Comparison of ENCODE assay signal across 12 cellular contexts in the genomic region with DNA sequence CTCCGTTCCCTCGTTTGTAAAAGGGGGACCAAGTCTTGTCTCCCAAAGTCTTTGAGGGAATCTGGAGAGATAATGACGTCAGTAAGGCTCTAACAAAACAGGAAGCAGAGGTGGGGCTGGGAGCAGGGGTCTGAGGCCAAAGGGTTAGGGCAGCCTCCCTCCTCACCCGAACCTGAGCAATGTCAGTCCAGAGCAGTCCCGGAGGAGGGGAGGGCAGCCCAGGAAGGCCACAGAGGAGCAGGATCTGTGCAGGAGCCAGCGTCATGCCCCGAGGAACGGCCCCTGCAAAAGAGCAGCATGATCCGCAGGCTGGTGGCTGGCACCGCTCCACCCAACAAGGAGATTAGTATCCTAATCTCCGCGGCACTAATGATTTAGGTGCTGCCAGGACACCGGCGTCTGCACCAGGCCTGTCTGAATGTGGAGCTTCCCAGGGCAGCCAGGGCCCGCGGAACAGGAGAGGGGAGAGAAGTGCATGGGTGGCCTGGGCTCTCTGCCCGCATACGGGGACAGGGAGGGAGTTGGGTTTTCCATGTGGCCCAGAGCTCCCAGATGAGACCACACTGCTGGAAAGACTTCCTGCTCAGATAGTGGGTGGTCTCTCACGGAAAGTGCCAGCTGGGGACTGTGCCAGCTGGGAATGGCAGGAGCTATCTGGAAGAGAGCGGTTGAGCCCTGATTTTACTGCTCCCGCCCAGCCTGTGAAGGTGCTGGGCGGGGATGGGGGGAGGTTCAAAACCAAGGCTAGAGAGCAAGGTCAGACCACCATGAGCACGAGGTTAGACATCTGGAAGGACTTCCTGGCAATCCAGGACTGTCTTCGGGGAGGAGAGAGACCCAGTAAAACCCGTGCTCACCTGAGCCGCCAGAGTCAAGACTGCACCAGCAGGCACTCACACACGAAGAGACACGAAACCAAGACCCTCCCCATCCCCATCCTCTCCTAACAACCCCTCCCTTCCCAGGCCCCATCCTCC. TPM values are rescaled to one million over a fixed set of nuclear protein-coding genes. Genes with fewer than 3 reads are reported as not detected.
DNase-seq lines count a peak whose midpoint lies in the region; ATAC-seq, FAIRE-seq and TF ChIP-seq lines count a peak whose summit lies in the region.
"Had no signal": no experiment of that assay in that cellular context is flagged by ENCODE, and none has a peak within 500 bp of the region (broad histone marks: within the 10 kb centered on the region; RNA-seq: fewer than 3 reads in every experiment).

No MANE protein-coding gene starts in this region.

- H4K20me1 ChIP-seq in HepG2 (ENCODE audit: insufficient read depth, low read length), result no peaks in the 10 kb centered on the region

- POLR2A ChIA-PET in HepG2 (lab: Yijun Ruan, JAX), result no interaction called here

- H3K27me3 ChIP-seq in HepG2 (ENCODE audit: control insufficient read depth in 1 of 2, insufficient read depth in 2 of 2, low read length in 2 of 2) (peaks cover 2 to 21% of the 10 kb centered on the region in 2 experiments; a peak in 2 of 5 replicates), suprapubic skin (no peaks in the 10 kb centered on the region)
- H3K27me3 ChIP-seq: neutrophil, tibial artery had no signal

- intact Hi-C loops in HepG2 (cut with micrococcal nuclease; ENCODE audit: unreplicated experiment), result no loop called here

- TF ChIP-seq EP300 in HepG2 (IDR thresholded peaks at IDR 0.05; ENCODE audit: low read depth in 2 of 2, low read length in 2 of 2), result no peak
- TF ChIP-seq EP300 in HepG2 (CRISPR knock-in tag; IDR thresholded peaks at IDR 0.05; ENCODE audit: borderline replicate concordance), result no peak
- no peak for TF ChIP-seq EP300 in suprapubic skin (IDR thresholded peaks at IDR 0.05)

- in situ Hi-C loops in HepG2 (cut with HindIII; ENCODE audit: extremely low pct_ligation_motif_present, low pct_unique_long_range_greater_than_20kb), result no loop called here

- DNase-seq in NCI-H1092 treated with DMSO at 0.1 percent for 48 hours (lab: John Stamatoyannopoulos, UW), result peak; percentile 5
- no peak for DNase-seq in NCI-H1092 (lab: John Stamatoyannopoulos, UW)
- DNase-seq in cerebellar cortex (ENCODE audit: low spot score), result peak; percentile 12
- no peak for DNase-seq in HepG2 (ENCODE audit: low spot score)
- no peak for DNase-seq in suprapubic skin (ENCODE audit: low spot score in 2 of 2)
- no peak for DNase-seq in SK-N-DZ (ENCODE audit: low spot score)
- DNase-seq: activated naive CD4-positive, alpha-beta T cell treated with Interleukin-2 at 50 U/mL for 16 hours; tibial artery had no signal

- H3K4me1 ChIP-seq in HepG2 (ENCODE audit: insufficient read depth, low read length), result peaks cover 19% of the 10 kb centered on the region
- H3K4me1 ChIP-seq in suprapubic skin, result peaks cover 39% of the 10 kb centered on the region

- H3K9me3 ChIP-seq in HepG2 (ENCODE audit: low read length) (no peaks in the 10 kb centered on the region), suprapubic skin (no peaks in the 10 kb centered on the region)
- H3K9me3 ChIP-seq: neutrophil, tibial artery had no signal

- H3K27ac ChIP-seq in HepG2 (ENCODE audit: extremely low read length, insufficient read depth, low read length) (no peak overlapping the region), suprapubic skin (no peak overlapping the region)
- H3K27ac ChIP-seq: neutrophil, tibial artery had no signal

- ATAC-seq in HepG2, result peak; percentile 42
- ATAC-seq in GM18870 (IDR thresholded peaks at IDR 0.05; ENCODE audit: unreplicated experiment), result no peak
- no peak for ATAC-seq in HG03457 (IDR thresholded peaks at IDR 0.05; ENCODE audit: unreplicated experiment)

- H3K4me2 ChIP-seq in HepG2 (ENCODE audit: low read depth, low read length), result peak overlapping the region; percentile 33

- TF ChIP-seq CTCF in HepG2 (CRISPR knock-in tag; IDR thresholded peaks at IDR 0.05), result no peak
- TF ChIP-seq CTCF in suprapubic skin (IDR thresholded peaks at IDR 0.05), result no peak

- WGBS in HepG2 (ENCODE audit: low lambda C conversion rate), result 34% methylated on average over 23 of the region's 28 CpGs
- WGBS in suprapubic skin, result 18% methylated on average over 20 of the region's 28 CpGs

- FAIRE-seq in HepG2 (lab: Jason Lieb, UNC), result no peak

- no peaks in the 10 kb centered on the region for H3K79me2 ChIP-seq in HepG2 (ENCODE audit: insufficient read depth, low read length)

- TF ChIP-seq RAD21 in HepG2 (CRISPR knock-in tag; IDR thresholded peaks at IDR 0.05), result no peak

- H3K4me3 ChIP-seq in HepG2 (replicated peaks in 1 of 3; ENCODE audit: insufficient read depth in 1 of 3, low read depth in 2 of 3, low read length in 3 of 3) (no peak overlapping the region), suprapubic skin (peak overlapping the region; percentile 11)
- H3K4me3 ChIP-seq: tibial artery had no signal

- TF ChIP-seq POLR2A in HepG2 (IDR thresholded peaks at IDR 0.05; ENCODE audit: insufficient read depth in 1 of 2, low read depth in 2 of 2, low read length in 2 of 2) (no peak), suprapubic skin (IDR thresholded peaks at IDR 0.05) (no peak)

- no peaks in the 10 kb centered on the region for H3K36me3 ChIP-seq in HepG2 (replicated peaks in 1 of 2; ENCODE audit: control insufficient read depth in 1 of 2, insufficient read depth in 2 of 2, low read length in 2 of 2)
- no peaks in the 10 kb centered on the region for H3K36me3 ChIP-seq in suprapubic skin
- H3K36me3 ChIP-seq: neutrophil, tibial artery had no signal

- BruUV-seq in HepG2 (replicated peaks; lab: Mats Ljungman, UMichigan), result no TSS peak

- 0 out of 2 replicates have a peak overlapping the region, but pooled peaks have one; percentile 1 for H3K9ac ChIP-seq in HepG2 (ENCODE audit: insufficient read depth, low read depth, low read length)

- H2AFZ ChIP-seq in HepG2 (ENCODE audit: low read length), result no peak overlapping the region

- CTCF ChIA-PET in HepG2 (lab: Yijun Ruan, JAX; ENCODE audit: low intra/inter-chr PET ratio, low total read pairs), result interaction anchor here (1.2 to 1.5 kb wide), 2 partner anchors 12 to 27 kb away, joined by 3 to 4 read pairs; no protein-coding TSS in a partner anchor

RNA-seq across cellular contexts. Expression of a gene that starts 11.0 kb away (rescaled TPM):
- 0.52 and 0.82 TPM in 2 replicates for total RNA-seq in HepG2 (2016; rRNA removed; fragmentation: Illumina TruSeq; extraction: Trizol)
- total RNA-seq in HepG2 (2016; cell fraction: cytosol; rRNA removed; fragmentation: Illumina TruSeq; extraction: Trizol; ENCODE audit: low read depth), result 0.40 and 0.44 TPM in 2 replicates
- 0.40 and 0.54 TPM in 2 replicates for total RNA-seq in HepG2 (2016; cell fraction: insoluble cytoplasmic fraction; rRNA removed; fragmentation: Illumina TruSeq; extraction: Trizol)
- 0.38 and 0.65 TPM in 2 replicates for total RNA-seq in HepG2 (2016; cell fraction: membrane; rRNA removed; fragmentation: Illumina TruSeq; extraction: Trizol)
- 1.4 TPM in 1 of 2 replicates, not detected in the other for total RNA-seq in HepG2 (2016; cell fraction: nucleus; rRNA removed; fragmentation: Illumina TruSeq; extraction: Trizol)
- 0.38 and 0.47 TPM in 2 replicates for polyA plus RNA-seq in HepG2 (2011; rRNA removed)
- 0.43 and 0.50 TPM in 2 replicates for polyA plus RNA-seq in HepG2 (2011; cell fraction: cytosol; rRNA removed)
- 0.23 and 0.66 TPM in 2 replicates for polyA plus RNA-seq in HepG2 (2011; cell fraction: nucleus; rRNA removed)
- polyA plus RNA-seq in HepG2 (2012), result 0.28 TPM in 1 of 2 replicates, not detected in the other
- 0.54 and 0.71 TPM in 2 replicates for polyA plus RNA-seq in HepG2 (2016; cell fraction: cytosol; fragmentation: Illumina TruSeq; extraction: Trizol; ENCODE audit: low read depth)
- 0.70 and 0.84 TPM in 2 replicates for polyA plus RNA-seq in HepG2 (2016; cell fraction: insoluble cytoplasmic fraction; fragmentation: Illumina TruSeq; extraction: Trizol; ENCODE audit: low read depth)
- 0.35 and 1.0 TPM in 2 replicates for polyA plus RNA-seq in HepG2 (2016; cell fraction: membrane; fragmentation: Illumina TruSeq; extraction: Trizol; ENCODE audit: low read depth)
- polyA plus RNA-seq in HepG2 (2016; cell fraction: nucleus; fragmentation: Illumina TruSeq; extraction: Trizol; ENCODE audit: insufficient read depth, low read depth), result 0.55 and 0.81 TPM in 2 replicates
- 0.32 and 1,101 TPM in 2 replicates for polyA minus RNA-seq in HepG2 (2011; rRNA and poly(A)+ RNA removed; ENCODE audit: low replicate concordance)
- polyA minus RNA-seq in HepG2 (2011; cell fraction: cytosol; rRNA and poly(A)+ RNA removed), result 9.0 and 16.5 TPM in 2 replicates
- 3.5 and 5.9 TPM in 2 replicates for polyA minus RNA-seq in HepG2 (2011; cell fraction: nucleus; rRNA and poly(A)+ RNA removed)
- 1,000 to 10,000 TPM in 2 of 4 donors, 100 to 1,000 TPM in 2; 434 to 2,751 (median 1,314) TPM for total RNA-seq in suprapubic skin
- polyA plus RNA-seq in SK-N-DZ (2014; cell fraction: cytosol; rRNA removed), result 4.2 and 10.1 TPM in 2 replicates
- 7.1 and 8.4 TPM in 2 replicates for polyA plus RNA-seq in SK-N-DZ (2014; cell fraction: nucleus; rRNA removed)
- total RNA-seq: A172 had no signal

RNA-seq across cellular contexts. Expression of a gene that starts 22.8 kb away (rescaled TPM):
- total RNA-seq in HepG2 (2016; rRNA removed; fragmentation: Illumina TruSeq; extraction: Trizol), result not detected in 2 replicates
- not detected in 2 replicates for total RNA-seq in HepG2 (2016; cell fraction: cytosol; rRNA removed; fragmentation: Illumina TruSeq; extraction: Trizol; ENCODE audit: low read depth)
- total RNA-seq in HepG2 (2016; cell fraction: insoluble cytoplasmic fraction; rRNA removed; fragmentation: Illumina TruSeq; extraction: Trizol), result not detected in 2 replicates
- total RNA-seq in HepG2 (2016; cell fraction: membrane; rRNA removed; fragmentation: Illumina TruSeq; extraction: Trizol), result not detected in 2 replicates
- total RNA-seq in HepG2 (2016; cell fraction: nucleus; rRNA removed; fragmentation: Illumina TruSeq; extraction: Trizol), result not detected in 2 replicates
- polyA plus RNA-seq in HepG2 (2011; rRNA removed), result 0.07 TPM in 1 of 2 replicates, not detected in the other
- polyA plus RNA-seq in HepG2 (2011; cell fraction: cytosol; rRNA removed), result not detected in 2 replicates
- not detected in 2 replicates for polyA plus RNA-seq in HepG2 (2011; cell fraction: nucleus; rRNA removed)
- polyA plus RNA-seq in HepG2 (2012), result not detected in 2 replicates
- polyA plus RNA-seq in HepG2 (2016; cell fraction: cytosol; fragmentation: Illumina TruSeq; extraction: Trizol; ENCODE audit: low read depth), result not detected in 2 replicates
- not detected in 2 replicates for polyA plus RNA-seq in HepG2 (2016; cell fraction: insoluble cytoplasmic fraction; fragmentation: Illumina TruSeq; extraction: Trizol; ENCODE audit: low read depth)
- not detected in 2 replicates for polyA plus RNA-seq in HepG2 (2016; cell fraction: membrane; fragmentation: Illumina TruSeq; extraction: Trizol; ENCODE audit: low read depth)
- not detected in 2 replicates for polyA plus RNA-seq in HepG2 (2016; cell fraction: nucleus; fragmentation: Illumina TruSeq; extraction: Trizol; ENCODE audit: insufficient read depth, low read depth)
- 5.8 TPM in 1 of 2 replicates, not detected in the other for polyA minus RNA-seq in HepG2 (2011; rRNA and poly(A)+ RNA removed; ENCODE audit: low replicate concordance)
- not detected in 2 replicates for polyA minus RNA-seq in HepG2 (2011; cell fraction: cytosol; rRNA and poly(A)+ RNA removed)
- not detected in 2 replicates for polyA minus RNA-seq in HepG2 (2011; cell fraction: nucleus; rRNA and poly(A)+ RNA removed)
- 100 to 1,000 TPM in 3 of 4 donors, 10 to 100 TPM in 1; 65.7 to 772 (median 341) TPM for total RNA-seq in suprapubic skin
- polyA plus RNA-seq in SK-N-DZ (2014; cell fraction: cytosol; rRNA removed), result 1.2 TPM in 1 of 2 replicates, not detected in the other
- polyA plus RNA-seq in SK-N-DZ (2014; cell fraction: nucleus; rRNA removed), result 0.71 TPM in 1 of 2 replicates, not detected in the other

RNA-seq across cellular contexts. Expression of a gene that starts 48.7 kb away (rescaled TPM):
- total RNA-seq in HepG2 (2016; rRNA removed; fragmentation: Illumina TruSeq; extraction: Trizol) (not detected in 2 replicates), suprapubic skin (over 10,000 TPM in 2 of 4 donors, 1,000 to 10,000 TPM in 2; 7,400 to 12,534 (median 10,685) TPM)
- not detected in 2 replicates for total RNA-seq in HepG2 (2016; cell fraction: cytosol; rRNA removed; fragmentation: Illumina TruSeq; extraction: Trizol; ENCODE audit: low read depth)
- total RNA-seq in HepG2 (2016; cell fraction: insoluble cytoplasmic fraction; rRNA removed; fragmentation: Illumina TruSeq; extraction: Trizol), result not detected in 2 replicates
- total RNA-seq in HepG2 (2016; cell fraction: membrane; rRNA removed; fragmentation: Illumina TruSeq; extraction: Trizol), result not detected in 2 replicates
- total RNA-seq in HepG2 (2016; cell fraction: nucleus; rRNA removed; fragmentation: Illumina TruSeq; extraction: Trizol), result not detected in 2 replicates
- polyA plus RNA-seq in HepG2 (2011; rRNA removed), result 0.09 and 0.37 TPM in 2 replicates
- polyA plus RNA-seq in HepG2 (2011; cell fraction: cytosol; rRNA removed), result 0.03 and 0.04 TPM in 2 replicates
- not detected in 2 replicates for polyA plus RNA-seq in HepG2 (2011; cell fraction: nucleus; rRNA removed)
- not detected in 2 replicates for polyA plus RNA-seq in HepG2 (2012)
- not detected in 2 replicates for polyA plus RNA-seq in HepG2 (2016; cell fraction: cytosol; fragmentation: Illumina TruSeq; extraction: Trizol; ENCODE audit: low read depth)
- polyA plus RNA-seq in HepG2 (2016; cell fraction: insoluble cytoplasmic fraction; fragmentation: Illumina TruSeq; extraction: Trizol; ENCODE audit: low read depth), result not detected in 2 replicates
- polyA plus RNA-seq in HepG2 (2016; cell fraction: membrane; fragmentation: Illumina TruSeq; extraction: Trizol; ENCODE audit: low read depth), result not detected in 2 replicates
- polyA plus RNA-seq in HepG2 (2016; cell fraction: nucleus; fragmentation: Illumina TruSeq; extraction: Trizol; ENCODE audit: insufficient read depth, low read depth), result not detected in 2 replicates
- polyA minus RNA-seq in HepG2 (2011; rRNA and poly(A)+ RNA removed; ENCODE audit: low replicate concordance), result 9.6 TPM in 1 of 2 replicates, not detected in the other
- not detected in 2 replicates for polyA minus RNA-seq in HepG2 (2011; cell fraction: cytosol; rRNA and poly(A)+ RNA removed)
- polyA minus RNA-seq in HepG2 (2011; cell fraction: nucleus; rRNA and poly(A)+ RNA removed), result not detected in 2 replicates
- not detected in 2 replicates for polyA plus RNA-seq in SK-N-DZ (2014; cell fraction: cytosol; rRNA removed)
- polyA plus RNA-seq in SK-N-DZ (2014; cell fraction: nucleus; rRNA removed), result not detected in 2 replicates
- total RNA-seq: A172 had no signal

RNA-seq across cellular contexts. Expression of a gene that starts 53.3 kb away (rescaled TPM):
- total RNA-seq in HepG2 (2016; rRNA removed; fragmentation: Illumina TruSeq; extraction: Trizol), result 147 and 199 TPM in 2 replicates
- total RNA-seq in HepG2 (2016; cell fraction: cytosol; rRNA removed; fragmentation: Illumina TruSeq; extraction: Trizol; ENCODE audit: low read depth), result 90.4 and 105 TPM in 2 replicates
- total RNA-seq in HepG2 (2016; cell fraction: insoluble cytoplasmic fraction; rRNA removed; fragmentation: Illumina TruSeq; extraction: Trizol), result 134 and 191 TPM in 2 replicates
- 209 and 226 TPM in 2 replicates for total RNA-seq in HepG2 (2016; cell fraction: membrane; rRNA removed; fragmentation: Illumina TruSeq; extraction: Trizol)
- total RNA-seq in HepG2 (2016; cell fraction: nucleus; rRNA removed; fragmentation: Illumina TruSeq; extraction: Trizol), result 237 and 265 TPM in 2 replicates
- polyA plus RNA-seq in HepG2 (2011; rRNA removed), result 388 and 517 TPM in 2 replicates
- 157 and 242 TPM in 2 replicates for polyA plus RNA-seq in HepG2 (2011; cell fraction: cytosol; rRNA removed)
- 346 and 409 TPM in 2 replicates for polyA plus RNA-seq in HepG2 (2011; cell fraction: nucleus; rRNA removed)
- 1,096 and 1,427 TPM in 2 replicates for polyA plus RNA-seq in HepG2 (2012)
- 537 and 540 TPM in 2 replicates for polyA plus RNA-seq in HepG2 (2016; cell fraction: cytosol; fragmentation: Illumina TruSeq; extraction: Trizol; ENCODE audit: low read depth)
- 606 and 702 TPM in 2 replicates for polyA plus RNA-seq in HepG2 (2016; cell fraction: insoluble cytoplasmic fraction; fragmentation: Illumina TruSeq; extraction: Trizol; ENCODE audit: low read depth)
- 490 and 548 TPM in 2 replicates for polyA plus RNA-seq in HepG2 (2016; cell fraction: membrane; fragmentation: Illumina TruSeq; extraction: Trizol; ENCODE audit: low read depth)
- polyA plus RNA-seq in HepG2 (2016; cell fraction: nucleus; fragmentation: Illumina TruSeq; extraction: Trizol; ENCODE audit: insufficient read depth, low read depth), result 691 and 695 TPM in 2 replicates
- polyA minus RNA-seq in HepG2 (2011; rRNA and poly(A)+ RNA removed; ENCODE audit: low replicate concordance), result 70.2 and 87.8 TPM in 2 replicates
- 159 and 198 TPM in 2 replicates for polyA minus RNA-seq in HepG2 (2011; cell fraction: cytosol; rRNA and poly(A)+ RNA removed)
- 333 and 395 TPM in 2 replicates for polyA minus RNA-seq in HepG2 (2011; cell fraction: nucleus; rRNA and poly(A)+ RNA removed)
- total RNA-seq in suprapubic skin, result 100 to 1,000 TPM; 238 to 471 (median 430) TPM
- 85.8 and 129 TPM in 2 replicates for polyA plus RNA-seq in SK-N-DZ (2014; cell fraction: cytosol; rRNA removed)
- 194 and 234 TPM in 2 replicates for polyA plus RNA-seq in SK-N-DZ (2014; cell fraction: nucleus; rRNA removed)

Comparison
In these comparisons a context has a peak if more than half of its experiments do, and no peak if none do; other contexts are left out.
1. DNase-seq: peak in NCI-H1092 treated with DMSO at 0.1 percent for 48 hours (single experiment) and cerebellar cortex (single experiment); none in NCI-H1092 (single experiment), HepG2 (single experiment), suprapubic skin (0 of 2) and SK-N-DZ (single experiment).
2. RNA of a gene that starts 11.0 kb away (total RNA-seq): 434 to 2,751 TPM in suprapubic skin; 0.38 to 1.4 TPM in HepG2; every median in the first group is over 100 times any median in the second.
3. RNA of a gene that starts 22.8 kb away (total RNA-seq): 65.7 to 772 TPM in suprapubic skin; not detected in HepG2; every median in the first group is over 10 times any median in the second.
4. RNA of a gene that starts 48.7 kb away (total RNA-seq): 7,400 to 12,534 TPM in suprapubic skin; not detected in HepG2; every median in the first group is over 1,000 times any median in the second.